25 cellular contexts compared by ENCODE assay signal in genomic region chr6:115016593-115016992, GRCh38.
"Had no signal": no experiment of that assay in that cellular context is flagged by ENCODE, and none has a peak within 500 bp of the region (broad histone marks: within the 10 kb centered on the region; RNA-seq: fewer than 3 reads in every experiment).

No MANE protein-coding gene starts in this region.

- H3K36me3 Mint-ChIP-seq: mesothelial cell of epicardium; naive B cell; natural killer cell; stimulated activated naive B cell treated with anti-CD40 and anti-IgM and Interleukin-4, amounts not matched to agents 10 μg/mL and 1 μg/mL and 100 μg/mL, for 72 hours; type B pancreatic cell had no signal

- H3K9me3 Mint-ChIP-seq: type B pancreatic cell had no signal

- H3K27me3 Mint-ChIP-seq: naive B cell; progenitor cell of endocrine pancreas; stimulated activated naive B cell treated with anti-CD40 and anti-IgM and Interleukin-4, amounts not matched to agents 10 μg/mL and 1 μg/mL and 100 μg/mL, for 72 hours; type B pancreatic cell had no signal

- H3K4me1 Mint-ChIP-seq: mesothelial cell of epicardium; naive B cell; natural killer cell; nephron progenitor cell; stimulated activated naive B cell treated with anti-CD40 and anti-IgM and Interleukin-4, amounts not matched to agents 10 μg/mL and 1 μg/mL and 100 μg/mL, for 72 hours had no signal

- DNase-seq: islet precursor cell; left ventricle myocardium inferior; mesendoderm; naive B cell; natural killer cell; nephron progenitor cell; ovary; stimulated activated CD4-positive, alpha-beta T cell treated with anti-CD3 and anti-CD28 coated beads, Interleukin-12 subunit alpha, Interleukin-12 subunit beta, amount 100 ng/mL, for 4 hours; stimulated activated CD4-positive, alpha-beta T cell treated with anti-CD3 and anti-CD28 coated beads, Interleukin-15, amount 100 ng/mL, for 24 hours; stimulated activated CD4-positive, alpha-beta T cell treated with anti-CD3 and anti-CD28 coated beads, Interleukin-2, amount 100 ng/mL, for 24 hours; stimulated activated CD4-positive, alpha-beta T cell treated with anti-CD3 and anti-CD28 coated beads, Interleukin-4, amount 100 ng/mL, for 1 hour; stimulated activated naive B cell treated with anti-CD40 and anti-IgM and Interleukin-4, amounts not matched to agents 10 μg/mL and 1 μg/mL and 100 μg/mL, for 72 hours; stimulated activated naive CD8-positive, alpha-beta T cell treated with anti-CD3 and anti-CD28 coated beads, Interleukin-15, Interleukin-2, amounts not matched to agents 100 U/mL and 50 U/mL, for 24 hours; tibial artery; uterus had no signal

- H3K27ac Mint-ChIP-seq: mesothelial cell of epicardium; naive B cell; natural killer cell; nephron progenitor cell; progenitor cell of endocrine pancreas; stimulated activated naive B cell treated with anti-CD40 and anti-IgM and Interleukin-4, amounts not matched to agents 10 μg/mL and 1 μg/mL and 100 μg/mL, for 72 hours; type B pancreatic cell had no signal

- H3K4me3 ChIP-seq: hepatocyte, left ventricle myocardium inferior, lung, ovary, right atrium auricular region, skin epidermis, suprapubic skin, thoracic aorta, tibial artery, uterus had no signal

- H3K4me1 ChIP-seq: left ventricle myocardium inferior, right atrium auricular region, suprapubic skin, tibial artery, uterus had no signal

- H3K79me2 ChIP-seq: hepatocyte had no signal

- ATAC-seq: natural killer cell; sciatic nerve; stimulated activated naive B cell treated with anti-CD40 and anti-IgM and Interleukin-4, amounts not matched to agents 10 μg/mL and 1 μg/mL and 100 μg/mL, for 72 hours; stimulated activated naive CD8-positive, alpha-beta T cell treated with anti-CD3 and anti-CD28 coated beads, Interleukin-15, Interleukin-2, amounts not matched to agents 100 U/mL and 50 U/mL, for 24 hours had no signal

- H3K4me2 ChIP-seq: hepatocyte had no signal

- H3K4me3 Mint-ChIP-seq: mesothelial cell of epicardium; natural killer cell; nephron progenitor cell; stimulated activated naive B cell treated with anti-CD40 and anti-IgM and Interleukin-4, amounts not matched to agents 10 μg/mL and 1 μg/mL and 100 μg/mL, for 72 hours; type B pancreatic cell had no signal

- H3K27me3 ChIP-seq: hepatocyte, ovary, right atrium auricular region, suprapubic skin, tibial artery, uterus had no signal

- H2AFZ ChIP-seq: hepatocyte had no signal

- H3K36me3 ChIP-seq: left ventricle myocardium inferior, ovary, right atrium auricular region, suprapubic skin, thoracic aorta, tibial artery, uterus had no signal

- H3K27ac ChIP-seq: hepatocyte, left ventricle myocardium inferior, ovary, right atrium auricular region, skin epidermis, suprapubic skin, thoracic aorta, tibial artery, uterus had no signal

- H3K9me3 ChIP-seq: ovary, right atrium auricular region, suprapubic skin, thoracic aorta, tibial artery, uterus had no signal
